In genomic region chr2:56450772-56451171, GRCh38 we compare ENCODE assay signal across 22 cellular contexts.
"Had no signal": no experiment of that assay in that cellular context is flagged by ENCODE, and none has a peak within 500 bp of the region (broad histone marks: within the 10 kb centered on the region; RNA-seq: fewer than 3 reads in every experiment).

No MANE protein-coding gene starts in this region.

- ATAC-seq: HepG2, Panc1, PC-3 had no signal

- H3K27ac ChIP-seq: RWPE1 had no signal

- H3K9ac ChIP-seq: SK-N-SH had no signal

- H3K9me3 ChIP-seq: SK-N-SH had no signal

- H3K4me2 ChIP-seq: SK-N-SH had no signal

- FAIRE-seq: HepG2 had no signal

- DNase-seq: IMR-90, Karpas-422, KG1, MM.1S, NCI-H1092 treated with DMSO at 0.1 percent for 48 hours, NCI-H1436, NCI-H187, NCI-H2029, NCI-H2081 treated with DMSO at 0.1 percent for 48 hours, NCI-H2171, NCI-H226, NCI-H446, NCI-H510A, NCI-H524 treated with DMSO at 0.1 percent for 48 hours, NCI-H774, PC-3, SHP77, SK-N-SH, SW 1271 had no signal
